8 cellular contexts compared by ENCODE assay signal in genomic region chrX:319579-320125, GRCh38. TPM values are rescaled to one million over a fixed set of nuclear protein-coding genes. Genes with fewer than 3 reads are reported as not detected.
DNase-seq lines count a peak whose midpoint lies in the region; ATAC-seq and TF ChIP-seq lines count a peak whose summit lies in the region.

No MANE protein-coding gene starts in this region.

- peak overlapping the region; percentile 93 for H3K4me2 ChIP-seq in GM23338

- H3K9me3 ChIP-seq in gastrocnemius medialis: no peaks in the 10 kb centered on the region

- peaks cover 8% of the 10 kb centered on the region; the same call in 2 of the 3 replicates for H3K36me3 Mint-ChIP-seq in GM23338 (ENCODE audit: low read depth)
- peaks cover 0 to 2% of the 10 kb centered on the region in 2 donors for H3K36me3 Mint-ChIP-seq in activated T-cell treated with anti-CD3 and anti-CD28 coated beads, Interleukin-2, amount 50 U/mL, for 72 hours (ENCODE audit: insufficient read depth in 2 of 2)

- no peak for TF ChIP-seq CTCF in GM23338 (conservative IDR thresholded peaks at IDR 0.05; ENCODE audit: low read depth in 2 of 2)
- TF ChIP-seq CTCF in gastrocnemius medialis (IDR thresholded peaks at IDR 0.05 in 4 of 5, conservative IDR thresholded peaks at IDR 0.05 in 1 of 5): no peak
- TF ChIP-seq CTCF in GM13977 (IDR thresholded peaks at IDR 0.05; ENCODE audit: extremely low read depth, insufficient read depth, missing control alignments): no peak

- H3K27me3 Mint-ChIP-seq in GM23338 (ENCODE audit: insufficient read depth, low read depth, poor library complexity): peaks cover 23% of the 10 kb centered on the region
- H3K27me3 Mint-ChIP-seq in activated T-cell treated with anti-CD3 and anti-CD28 coated beads, Interleukin-2, amount 50 U/mL, for 72 hours (ENCODE audit: low read depth): no peaks in the 10 kb centered on the region

- no peaks in the 10 kb centered on the region for H3K9me2 ChIP-seq in GM23338 (ENCODE audit: insufficient read depth)

- H3K9me3 Mint-ChIP-seq in GM23338: peaks cover 10% of the 10 kb centered on the region; the same call in 2 of the 3 replicates
- H3K9me3 Mint-ChIP-seq in activated T-cell treated with anti-CD3 and anti-CD28 coated beads, Interleukin-2, amount 50 U/mL, for 72 hours: no peaks in the 10 kb centered on the region

- in situ Hi-C loops in gastrocnemius medialis (cut with MboI; ENCODE audit: low sequenced_read_pairs in 4 of 4) (loop anchor here in 1 of 4 donors (10.0 kb wide), 1 partner anchor 65 kb away; the partner anchor contains the start of gene PPP2R3B), GM13977 (cut with MboI; ENCODE audit: low pct_unique_long_range_greater_than_20kb, low sequenced_read_pairs, unreplicated experiment) (no loop called here)

- H3K4me1 ChIP-seq in GM23338 (ENCODE audit: insufficient read depth) (no peaks in the 10 kb centered on the region; the same call in 1 of the 2 replicates), gastrocnemius medialis (peaks cover 9 to 22% of the 10 kb centered on the region in 2 donors)

- peaks cover 13% of the 10 kb centered on the region; the same call in 1 of the 2 replicates for H3K79me2 ChIP-seq in GM23338 (replicated peaks; ENCODE audit: insufficient read depth)

- H3K27ac Mint-ChIP-seq in GM23338: no peak overlapping the region
- H3K27ac Mint-ChIP-seq in activated T-cell treated with anti-CD3 and anti-CD28 coated beads, Interleukin-2, amount 50 U/mL, for 72 hours: peak overlapping the region; percentile 66

- H3K27ac ChIP-seq in GM23338 (ENCODE audit: low read depth) (no peak overlapping the region), gastrocnemius medialis (peak overlapping the region; percentile 83 to 91 (median 86))

- peaks cover 23% of the 10 kb centered on the region; the same call in 1 of the 2 replicates for H3F3A ChIP-seq in GM23338 (replicated peaks; ENCODE audit: low read depth)

- ATAC-seq in GM23338 (no peak), left ventricle myocardium superior (no peak), gastrocnemius medialis (no peak), HG03196 (IDR thresholded peaks at IDR 0.05; ENCODE audit: unreplicated experiment) (no peak), HG02981 (IDR thresholded peaks at IDR 0.05; ENCODE audit: unreplicated experiment) (no peak)
- no peak for ATAC-seq in activated T-cell treated with anti-CD3 and anti-CD28 coated beads, Interleukin-2, amount 50 U/mL, for 72 hours (replicated peaks in 1 of 2)

- H3K36me3 ChIP-seq in GM23338 (ENCODE audit: insufficient read depth): no peaks in the 10 kb centered on the region
- peaks cover 0 to 7% of the 10 kb centered on the region in 2 donors for H3K36me3 ChIP-seq in gastrocnemius medialis

- H3K27me3 ChIP-seq in GM23338 (ENCODE audit: insufficient read depth) (no peaks in the 10 kb centered on the region), gastrocnemius medialis (peaks cover 0 to 4% (median 2%) of the 10 kb centered on the region in 3 donors)

- H3K4me3 ChIP-seq in GM23338 (peak overlapping the region; percentile 91), gastrocnemius medialis (peak overlapping the region; percentile 86 to 94 (median 90))

- DNase-seq in GM23338 (ENCODE audit: low spot score) (no peak), left ventricle myocardium superior (peak; percentile 58), gastrocnemius medialis (no peak), GM13977 (ENCODE audit: low spot score) (no peak), SHP77 (lab: John Stamatoyannopoulos, UW) (no peak)
- DNase-seq in activated T-cell treated with anti-CD3 and anti-CD28 coated beads, Interleukin-2, amount 50 U/mL, for 72 hours: peak in 1 of 2 donors; percentile 34

- H4K20me1 ChIP-seq in GM23338 (replicated peaks; ENCODE audit: insufficient read depth): peaks cover 4% of the 10 kb centered on the region; the same call in 1 of the 2 replicates

- TF ChIP-seq POLR2A in gastrocnemius medialis (IDR thresholded peaks at IDR 0.05): no peak

- H3K4me1 Mint-ChIP-seq in GM23338: peaks cover 6% of the 10 kb centered on the region; the same call in 2 of the 3 replicates
- H3K4me1 Mint-ChIP-seq in activated T-cell treated with anti-CD3 and anti-CD28 coated beads, Interleukin-2, amount 50 U/mL, for 72 hours (ENCODE audit: low read depth): peaks cover 14% of the 10 kb centered on the region

- H2AFZ ChIP-seq in GM23338: no peak overlapping the region

- intact Hi-C loops in left ventricle myocardium superior (cut with micrococcal nuclease): no loop called here
- intact Hi-C loops in gastrocnemius medialis (cut with DNase I; ENCODE audit: low total_unique reads): loop anchor here (2.0 to 5.0 kb wide), 2 partner anchors 51 to 68 kb away; partner anchors contain the start of gene PPP2R3B

- peak overlapping the region; percentile 90 for H3K4me3 Mint-ChIP-seq in GM23338
- H3K4me3 Mint-ChIP-seq in activated T-cell treated with anti-CD3 and anti-CD28 coated beads, Interleukin-2, amount 50 U/mL, for 72 hours: peak overlapping the region; percentile 86 to 92

TF ChIP-seq in GM23338, 12 proteins besides CTCF, POLR2A, EP300 and RAD21 (continues in another document):
- TF ChIP-seq ZNF114 (CRISPR knock-in tag; IDR thresholded peaks at IDR 0.05) (no peak), STAT1 (IDR thresholded peaks at IDR 0.05; ENCODE audit: unreplicated experiment) (no peak), JUNB (IDR thresholded peaks at IDR 0.05; ENCODE audit: unreplicated experiment) (no peak), CREB1 (CRISPR knock-in tag; IDR thresholded peaks at IDR 0.05; ENCODE audit: low read depth) (no peak), ETS1 (IDR thresholded peaks at IDR 0.05) (no peak), EZH2 (IDR thresholded peaks at IDR 0.05; ENCODE audit: low read depth, unreplicated experiment) (no peak), NANOG (IDR thresholded peaks at IDR 0.05; ENCODE audit: borderline replicate concordance) (no peak)
- TF ChIP-seq, protein P1, sequence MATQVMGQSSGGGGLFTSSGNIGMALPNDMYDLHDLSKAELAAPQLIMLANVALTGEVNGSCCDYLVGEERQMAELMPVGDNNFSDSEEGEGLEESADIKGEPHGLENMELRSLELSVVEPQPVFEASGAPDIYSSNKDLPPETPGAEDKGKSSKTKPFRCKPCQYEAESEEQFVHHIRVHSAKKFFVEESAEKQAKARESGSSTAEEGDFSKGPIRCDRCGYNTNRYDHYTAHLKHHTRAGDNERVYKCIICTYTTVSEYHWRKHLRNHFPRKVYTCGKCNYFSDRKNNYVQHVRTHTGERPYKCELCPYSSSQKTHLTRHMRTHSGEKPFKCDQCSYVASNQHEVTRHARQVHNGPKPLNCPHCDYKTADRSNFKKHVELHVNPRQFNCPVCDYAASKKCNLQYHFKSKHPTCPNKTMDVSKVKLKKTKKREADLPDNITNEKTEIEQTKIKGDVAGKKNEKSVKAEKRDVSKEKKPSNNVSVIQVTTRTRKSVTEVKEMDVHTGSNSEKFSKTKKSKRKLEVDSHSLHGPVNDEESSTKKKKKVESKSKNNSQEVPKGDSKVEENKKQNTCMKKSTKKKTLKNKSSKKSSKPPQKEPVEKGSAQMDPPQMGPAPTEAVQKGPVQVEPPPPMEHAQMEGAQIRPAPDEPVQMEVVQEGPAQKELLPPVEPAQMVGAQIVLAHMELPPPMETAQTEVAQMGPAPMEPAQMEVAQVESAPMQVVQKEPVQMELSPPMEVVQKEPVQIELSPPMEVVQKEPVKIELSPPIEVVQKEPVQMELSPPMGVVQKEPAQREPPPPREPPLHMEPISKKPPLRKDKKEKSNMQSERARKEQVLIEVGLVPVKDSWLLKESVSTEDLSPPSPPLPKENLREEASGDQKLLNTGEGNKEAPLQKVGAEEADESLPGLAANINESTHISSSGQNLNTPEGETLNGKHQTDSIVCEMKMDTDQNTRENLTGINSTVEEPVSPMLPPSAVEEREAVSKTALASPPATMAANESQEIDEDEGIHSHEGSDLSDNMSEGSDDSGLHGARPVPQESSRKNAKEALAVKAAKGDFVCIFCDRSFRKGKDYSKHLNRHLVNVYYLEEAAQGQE (IDR thresholded peaks at IDR 0.05; ENCODE audit: unreplicated experiment): no peak

RNA-seq across cellular contexts. Expression of gene GTPBP6, which starts 1.1 kb away (rescaled TPM):
- total RNA-seq in GM23338 (2014; rRNA removed; shearing (Covaris generic)): 57.4 and 66.8 TPM in 2 replicates
- 41.4 and 43.6 TPM in 2 replicates for polyA plus RNA-seq in GM23338 (2016; fragmentation: Nextera tagmentation; extraction: Ambion mirVana)
- 10 to 100 TPM; 47.2 to 53.6 TPM for total RNA-seq in activated T-cell treated with anti-CD3 and anti-CD28 coated beads, Interleukin-2, amount 50 U/mL, for 72 hours
- 51.9 TPM for total RNA-seq in left ventricle myocardium superior
- total RNA-seq in gastrocnemius medialis: 10 to 100 TPM; 40.1 to 79.4 (median 46.9) TPM

RNA-seq across cellular contexts. Expression of gene PLCXD1, which starts 38.5 kb away (rescaled TPM):
- total RNA-seq in GM23338 (2014; rRNA removed; shearing (Covaris generic)): 95.9 and 112 TPM in 2 replicates
- polyA plus RNA-seq in GM23338 (2016; fragmentation: Nextera tagmentation; extraction: Ambion mirVana): 48.7 and 50.9 TPM in 2 replicates
- total RNA-seq in activated T-cell treated with anti-CD3 and anti-CD28 coated beads, Interleukin-2, amount 50 U/mL, for 72 hours: 10 to 100 TPM; 52.2 to 72.0 TPM
- total RNA-seq in left ventricle myocardium superior (6.8 TPM), gastrocnemius medialis (1 to 10 TPM in 1 of 4 donors, under 1 TPM in 3; 0.36 to 1.7 (median 0.66) TPM)
